In genomic region chr11:9214765-9215164, GRCh38 we compare ENCODE assay signal across 16 cellular contexts. TPM values are rescaled to one million over a fixed set of nuclear protein-coding genes. Genes with fewer than 3 reads are reported as not detected.
A peak's percentile ranks its signal among the peaks of the same experiment; 100 is the strongest.
DNase-seq lines count a peak whose midpoint lies in the region; ATAC-seq, FAIRE-seq and TF ChIP-seq lines count a peak whose summit lies in the region.
"Had no signal": no experiment of that assay in that cellular context is flagged by ENCODE, and none has a peak within 500 bp of the region (broad histone marks: within the 10 kb centered on the region; RNA-seq: fewer than 3 reads in every experiment).

No MANE protein-coding gene starts in this region.

- no peaks in the 10 kb centered on the region for H3K27me3 Mint-ChIP-seq in osteocyte (ENCODE audit: unreplicated experiment)

- FAIRE-seq in HTR-8/SVneo (lab: Jason Lieb, UNC), result no peak

- ATAC-seq in HG02840 (IDR thresholded peaks at IDR 0.05; ENCODE audit: low FRiP score, unreplicated experiment), result no peak
- ATAC-seq: heart left ventricle, left ventricle myocardium superior had no signal

- peak; percentile 53 for DNase-seq in DMS53 (lab: John Stamatoyannopoulos, UW)
- no peak for DNase-seq in DMS53 treated with DMSO at 0.1 percent for 48 hours (lab: John Stamatoyannopoulos, UW; ENCODE audit: unreplicated experiment)
- peak; percentile 15 for DNase-seq in NT2/D1 (ENCODE audit: low read depth, low spot score)
- peak; percentile 32 for DNase-seq in dermis blood vessel endothelial cell
- DNase-seq in osteocyte (ENCODE audit: extremely low spot score, unreplicated experiment), result no peak
- DNase-seq in HTR-8/SVneo (ENCODE audit: insufficient read length, low spot score), result no peak
- DNase-seq in 8988T, result no peak
- DNase-seq: adrenal gland, COR-L47, heart left ventricle, left ventricle myocardium superior, NCI-H1048, SHP77, spleen, upper lobe of left lung had no signal

- no peak overlapping the region for H3K4me3 ChIP-seq in NT2/D1 (ENCODE audit: insufficient read length, low read depth)
- H3K4me3 ChIP-seq: adrenal gland, heart left ventricle, spleen, upper lobe of left lung had no signal

- peak overlapping the region; percentile 52 for H3K27ac Mint-ChIP-seq in osteocyte (ENCODE audit: unreplicated experiment)

- no peaks in the 10 kb centered on the region for H3K9me3 ChIP-seq in NT2/D1 (ENCODE audit: insufficient read depth, low read length)
- H3K9me3 ChIP-seq: adrenal gland, heart left ventricle, spleen, upper lobe of left lung had no signal

- no peaks in the 10 kb centered on the region for H3K36me3 ChIP-seq in NT2/D1 (ENCODE audit: insufficient read depth, insufficient read length, low read length)
- H3K36me3 ChIP-seq: adrenal gland, heart left ventricle, spleen, upper lobe of left lung had no signal

- peaks cover 53% of the 10 kb centered on the region for H3K4me1 Mint-ChIP-seq in osteocyte (ENCODE audit: unreplicated experiment)

- no peak overlapping the region for H3K4me3 Mint-ChIP-seq in osteocyte (ENCODE audit: unreplicated experiment)

- H3K36me3 Mint-ChIP-seq in osteocyte (ENCODE audit: unreplicated experiment), result peaks cover 2% of the 10 kb centered on the region

- H3K9ac ChIP-seq in NT2/D1 (ENCODE audit: insufficient read length, low read depth), result peak overlapping the region; percentile 9

- no peaks in the 10 kb centered on the region for H3K4me1 ChIP-seq in NT2/D1 (ENCODE audit: insufficient read depth, insufficient read length)

- H3K9me3 Mint-ChIP-seq in osteocyte (ENCODE audit: unreplicated experiment), result no peaks in the 10 kb centered on the region

- no peak for TF ChIP-seq CTCF in osteocyte (IDR thresholded peaks at IDR 0.05)

- no peaks in the 10 kb centered on the region for H3K27me3 ChIP-seq in NT2/D1 (ENCODE audit: insufficient read depth, insufficient read length)
- H3K27me3 ChIP-seq: adrenal gland, heart left ventricle, spleen, upper lobe of left lung had no signal

RNA-seq across cellular contexts. Expression of gene DENND5A, which starts 50.4 kb away (rescaled TPM):
- total RNA-seq in dermis blood vessel endothelial cell (146 and 195 TPM in 2 replicates), osteocyte (115 and 122 TPM in 2 replicates)

Comparison
In these comparisons a context has a peak if more than half of its experiments do, and no peak if none do; other contexts are left out.
1. DNase-seq: peak in DMS53 (single experiment), NT2/D1 (single experiment) and dermis blood vessel endothelial cell (single experiment); none in DMS53 treated with DMSO at 0.1 percent for 48 hours (single experiment), osteocyte (single experiment), HTR-8/SVneo (single experiment) and 8988T (single experiment).